Comparison of ENCODE assay signal across 17 cellular contexts in the genomic region with DNA sequence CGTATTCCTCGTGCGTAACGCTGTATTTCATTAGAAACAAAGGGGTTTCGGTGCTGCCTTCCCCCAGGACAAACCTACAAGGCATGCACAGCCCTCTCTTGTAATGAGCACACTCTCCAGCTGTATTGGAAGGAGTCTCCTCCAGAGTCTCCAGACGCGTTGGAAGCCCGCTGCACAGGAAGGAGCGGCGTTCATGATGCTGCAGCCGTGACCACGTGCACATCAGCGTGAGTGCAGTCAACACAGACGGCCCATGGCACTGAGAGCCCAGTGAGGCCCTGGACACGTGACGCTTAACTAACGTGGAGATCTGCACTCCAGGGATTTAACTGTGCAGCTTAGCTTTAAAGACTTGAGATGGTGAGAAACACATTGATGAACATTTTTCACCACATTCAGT.
DNase-seq lines count a peak whose midpoint lies in the region; ATAC-seq and TF ChIP-seq lines count a peak whose summit lies in the region.
"Had no signal": no experiment of that assay in that cellular context is flagged by ENCODE, and none has a peak within 500 bp of the region (broad histone marks: within the 10 kb centered on the region; RNA-seq: fewer than 3 reads in every experiment).

No MANE protein-coding gene starts in this region.

- H3K27ac ChIP-seq in right atrium auricular region (no peak overlapping the region), right cardiac atrium (ENCODE audit: low read length) (no peak overlapping the region), neural cell (ENCODE audit: low read length) (peak overlapping the region; percentile 58)
- H3K27ac ChIP-seq: GM23248 had no signal

- intact Hi-C loops in right cardiac atrium (cut with DNase I), result no loop called here

- TF ChIP-seq EP300 in neural cell (conservative IDR thresholded peaks at IDR 0.05; ENCODE audit: poor library complexity, severe bottlenecking), result no peak

- peak; percentile 43 for DNase-seq in right atrium auricular region (ENCODE audit: low spot score)
- DNase-seq in right cardiac atrium, result no peak
- DNase-seq in islet precursor cell, result peak; percentile 36
- peak; percentile 63 for DNase-seq in retina
- no peak for DNase-seq in GM19240 (ENCODE audit: insufficient read length, low spot score)
- DNase-seq: C1 segment of cervical spinal cord; Calu3; CD4-positive, alpha-beta memory T cell; COR-L47; DMS53; DMS79 treated with DMSO at 0.1 percent for 48 hours; GM23248; H7; HCEC 1CT had no signal

- ATAC-seq in right cardiac atrium (no peak), esophagus mucosa (no peak)
- no peak for ATAC-seq in activated CD4-positive, CD25-positive, alpha-beta regulatory T cell treated with anti-CD3 and anti-CD28 coated beads, Interleukin-2, amount 50 U/mL, for 24 hours

- H2AFZ ChIP-seq in neural cell (ENCODE audit: low read depth, low read length), result no peak overlapping the region
- H2AFZ ChIP-seq: GM23248 had no signal

- H4K20me1 ChIP-seq in neural cell (ENCODE audit: insufficient read depth), result no peaks in the 10 kb centered on the region

- H3F3A ChIP-seq in neural cell (ENCODE audit: insufficient read depth, low read length, poor library complexity, severe bottlenecking), result no peaks in the 10 kb centered on the region

- no peak overlapping the region for H3K4me2 ChIP-seq in neural cell (ENCODE audit: low read length)

- TF ChIP-seq RAD21 in neural cell (conservative IDR thresholded peaks at IDR 0.05), result no peak

- no peak for TF ChIP-seq CTCF in right atrium auricular region (IDR thresholded peaks at IDR 0.05)
- no peak for TF ChIP-seq CTCF in neural cell (IDR thresholded peaks at IDR 0.05; ENCODE audit: poor library complexity, severe bottlenecking)

- no peak overlapping the region for H3K4me3 ChIP-seq in right atrium auricular region
- H3K4me3 ChIP-seq in right cardiac atrium (ENCODE audit: low read length), result no peak overlapping the region
- H3K4me3 ChIP-seq in neural cell (ENCODE audit: low read length), result peak overlapping the region; percentile 43
- H3K4me3 ChIP-seq: GM23248 had no signal

- H3K4me1 ChIP-seq in right atrium auricular region, result no peaks in the 10 kb centered on the region
- no peaks in the 10 kb centered on the region for H3K4me1 ChIP-seq in right cardiac atrium (ENCODE audit: control insufficient read depth, insufficient read depth, low read length)

- H3K79me2 ChIP-seq in neural cell (replicated peaks; ENCODE audit: insufficient read depth, low read length), result no peaks in the 10 kb centered on the region

- H3K9me2 ChIP-seq in neural cell (ENCODE audit: insufficient read depth, low read length), result no peaks in the 10 kb centered on the region

- no peaks in the 10 kb centered on the region for H3K9me3 ChIP-seq in right atrium auricular region
- H3K9me3 ChIP-seq in right cardiac atrium (ENCODE audit: control insufficient read depth, low read length), result peaks cover 2% of the 10 kb centered on the region
- H3K9me3 ChIP-seq in neural cell (ENCODE audit: low read length), result no peaks in the 10 kb centered on the region

- H3K9ac ChIP-seq in neural cell (ENCODE audit: low read length), result peak overlapping the region; percentile 4
- H3K9ac ChIP-seq: GM23248 had no signal

- 85% methylated on average over 17 of the region's 17 CpGs for WGBS in right cardiac atrium

- H3K27me3 ChIP-seq in right atrium auricular region, result no peaks in the 10 kb centered on the region
- H3K27me3 ChIP-seq in right cardiac atrium (ENCODE audit: control insufficient read depth, insufficient read depth), result no peaks in the 10 kb centered on the region
- H3K27me3 ChIP-seq in neural cell (ENCODE audit: insufficient read depth, low read depth, low read length), result no peaks in the 10 kb centered on the region

- H3K36me3 ChIP-seq in right atrium auricular region (no peaks in the 10 kb centered on the region), neural cell (ENCODE audit: insufficient read depth, low read length) (no peaks in the 10 kb centered on the region)

TF ChIP-seq in neural cell, 6 proteins besides CTCF, POLR2A, EP300 and RAD21:
- TF ChIP-seq POLR2AphosphoS5 (IDR thresholded peaks at IDR 0.05) (no peak), MXI1 (conservative IDR thresholded peaks at IDR 0.05; ENCODE audit: poor library complexity, severe bottlenecking) (no peak), EZH2 (IDR thresholded peaks at IDR 0.05; ENCODE audit: borderline replicate concordance, insufficient read depth, low read length, poor library complexity, severe bottlenecking) (no peak), TAF1 (IDR thresholded peaks at IDR 0.05; ENCODE audit: low read depth) (no peak), SMC3 (conservative IDR thresholded peaks at IDR 0.05; ENCODE audit: poor library complexity) (no peak), REST (IDR thresholded peaks at IDR 0.05; ENCODE audit: borderline replicate concordance) (no peak)

Comparison
In these comparisons a context has a peak if more than half of its experiments do, and no peak if none do; other contexts are left out.
1. DNase-seq: peak in right atrium auricular region (single experiment), islet precursor cell (single experiment) and retina (single experiment); none in right cardiac atrium (0 of 3) and GM19240 (single experiment).